In genomic region chr5:53426878-53427277, GRCh38 we compare ENCODE assay signal across 17 cellular contexts. TPM values are rescaled to one million over a fixed set of nuclear protein-coding genes. Genes with fewer than 3 reads are reported as not detected.
DNase-seq lines count a peak whose midpoint lies in the region; ATAC-seq and TF ChIP-seq lines count a peak whose summit lies in the region.
"Had no signal": no experiment of that assay in that cellular context is flagged by ENCODE, and none has a peak within 500 bp of the region (broad histone marks: within the 10 kb centered on the region; RNA-seq: fewer than 3 reads in every experiment).

No MANE protein-coding gene starts in this region.

- H3K4me3 ChIP-seq in OCI-LY7 (ENCODE audit: low read depth, low read length, poor library complexity, severe bottlenecking), result no peak overlapping the region
- peak overlapping the region; percentile 30 for H3K4me3 ChIP-seq in endodermal cell (ENCODE audit: low read length)
- no peak overlapping the region for H3K4me3 ChIP-seq in osteoblast (ENCODE audit: insufficient read depth, low read length)
- no peak overlapping the region for H3K4me3 ChIP-seq in right cardiac atrium (ENCODE audit: low read length)

- POLR2A ChIA-PET in OCI-LY7 (lab: Charles Lee), result no interaction called here

- H3K9me3 Mint-ChIP-seq in endodermal cell, result no peaks in the 10 kb centered on the region
- H3K9me3 Mint-ChIP-seq: T-helper 2 cell treated with Interferon-gamma antibody and Interleukin-4, amounts not matched to agents 5 μg/mL and 100 μg/mL, for 36 hours had no signal

- H3K4me3 Mint-ChIP-seq in endodermal cell, result no peak overlapping the region
- H3K4me3 Mint-ChIP-seq: T-helper 2 cell treated with Interferon-gamma antibody and Interleukin-4, amounts not matched to agents 5 μg/mL and 100 μg/mL, for 36 hours had no signal

- no TSS peak for BruUV-seq in OCI-LY7 (replicated peaks; lab: Mats Ljungman, UMichigan)

- H3K27me3 Mint-ChIP-seq in endodermal cell (ENCODE audit: insufficient read depth), result no peaks in the 10 kb centered on the region

- H3K4me2 ChIP-seq in OCI-LY7 (ENCODE audit: low read length), result no peak overlapping the region
- H3K4me2 ChIP-seq in osteoblast (ENCODE audit: insufficient read depth, low read length), result no peak overlapping the region

- TF ChIP-seq CTCF in OCI-LY7 (conservative IDR thresholded peaks at IDR 0.05; ENCODE audit: low read length) (no peak), endodermal cell (conservative IDR thresholded peaks at IDR 0.05) (no peak), osteoblast (IDR thresholded peaks at IDR 0.05; ENCODE audit: extremely low read depth, low read depth, low read length) (no peak)

- H3K27ac ChIP-seq in OCI-LY7 (ENCODE audit: low read depth, low read length, poor library complexity, severe bottlenecking) (no peak overlapping the region), endodermal cell (ENCODE audit: low read depth, low read length) (no peak overlapping the region), osteoblast (ENCODE audit: low read depth, low read length) (peak overlapping the region; percentile 89), right cardiac atrium (ENCODE audit: low read length) (no peak overlapping the region)

- CTCF ChIA-PET in OCI-LY7 (lab: Charles Lee; ENCODE audit: unreplicated experiment), result no interaction called here

- 96 to 100% methylated on average over 2 of the region's 2 CpGs for WGBS in endodermal cell (ENCODE audit: insufficient coverage in 1 of 2, insufficient read length in 1 of 2), 2 experiments
- 88% methylated on average over 2 of the region's 2 CpGs for WGBS in right cardiac atrium

- H3K9me3 ChIP-seq in OCI-LY7 (ENCODE audit: low read length), result no peaks in the 10 kb centered on the region
- no peaks in the 10 kb centered on the region for H3K9me3 ChIP-seq in endodermal cell (ENCODE audit: control insufficient read depth, low read length)
- no peaks in the 10 kb centered on the region for H3K9me3 ChIP-seq in osteoblast (ENCODE audit: low read depth, low read length)
- peaks cover 1% of the 10 kb centered on the region for H3K9me3 ChIP-seq in right cardiac atrium (ENCODE audit: control insufficient read depth, low read length)

- H3K4me1 Mint-ChIP-seq in endodermal cell, result peaks cover 60% of the 10 kb centered on the region

- H4K20me1 ChIP-seq in OCI-LY7 (ENCODE audit: insufficient read depth, low read length) (no peaks in the 10 kb centered on the region), osteoblast (ENCODE audit: insufficient read depth, low read length) (no peaks in the 10 kb centered on the region)

- intact Hi-C loops in OCI-LY7 (cut with micrococcal nuclease; ENCODE audit: unreplicated experiment), result loop anchor here (5.0 kb wide), 1 partner anchor 805 kb away; no protein-coding TSS in a partner anchor
- intact Hi-C loops in right cardiac atrium (cut with DNase I), result no loop called here

- peak; percentile 20 for DNase-seq in NCI-H82 (lab: John Stamatoyannopoulos, UW)
- no peak for DNase-seq in NCI-H82 treated with DMSO at 0.1 percent for 48 hours (lab: John Stamatoyannopoulos, UW; ENCODE audit: unreplicated experiment)
- DNase-seq in OCI-LY7 (ENCODE audit: low spot score), result no peak
- no peak for DNase-seq in endodermal cell
- DNase-seq in osteoblast (ENCODE audit: insufficient read length, low spot score, missing footprints), result no peak
- no peak for DNase-seq in right cardiac atrium
- DNase-seq in SKM-1 (lab: John Stamatoyannopoulos, UW; ENCODE audit: unreplicated experiment), result no peak
- DNase-seq in activated naive CD4-positive, alpha-beta T cell (lab: John Stamatoyannopoulos, UW), result no peak
- DNase-seq: C1 segment of cervical spinal cord, Karpas-422, MM.1S, NCI-H1105 treated with DMSO at 0.1 percent for 48 hours, NCI-H1930, Right ventricle myocardium superior, SW 1271 had no signal

- H2AFZ ChIP-seq in OCI-LY7 (ENCODE audit: low read length) (0 out of 2 replicates have a peak overlapping the region, but pooled peaks have one; percentile 5), osteoblast (ENCODE audit: low read length) (no peak overlapping the region)

- H3K27me3 ChIP-seq in endodermal cell (ENCODE audit: control insufficient read depth, insufficient read depth, low read length, poor library complexity, severe bottlenecking), result no peaks in the 10 kb centered on the region
- H3K27me3 ChIP-seq in osteoblast (ENCODE audit: insufficient read depth, low read length), result no peaks in the 10 kb centered on the region
- no peaks in the 10 kb centered on the region for H3K27me3 ChIP-seq in right cardiac atrium (ENCODE audit: control insufficient read depth, insufficient read depth)

- no peaks in the 10 kb centered on the region for H3K9me2 ChIP-seq in OCI-LY7 (ENCODE audit: insufficient read depth, low read length)

- no peak overlapping the region for H3K27ac Mint-ChIP-seq in endodermal cell
- H3K27ac Mint-ChIP-seq: T-helper 2 cell treated with Interferon-gamma antibody and Interleukin-4, amounts not matched to agents 5 μg/mL and 100 μg/mL, for 36 hours had no signal

- no peaks in the 10 kb centered on the region for H3K36me3 Mint-ChIP-seq in endodermal cell (ENCODE audit: low read depth)

- H3K79me2 ChIP-seq in OCI-LY7 (ENCODE audit: insufficient read depth, low read depth, low read length) (no peaks in the 10 kb centered on the region), osteoblast (ENCODE audit: insufficient read depth, low read length) (no peaks in the 10 kb centered on the region)

- no peak overlapping the region for H3K9ac ChIP-seq in endodermal cell (ENCODE audit: extremely low read depth, low read length, poor library complexity, severe bottlenecking)

- ATAC-seq in right cardiac atrium, result no peak
- ATAC-seq: Panc1 had no signal

- no peaks in the 10 kb centered on the region for H3K4me1 ChIP-seq in OCI-LY7 (ENCODE audit: insufficient read depth, low read length, poor library complexity, severe bottlenecking)
- peaks cover 11% of the 10 kb centered on the region for H3K4me1 ChIP-seq in endodermal cell (ENCODE audit: control insufficient read depth, insufficient read depth, low read length)
- H3K4me1 ChIP-seq in osteoblast (ENCODE audit: insufficient read depth, low read length), result peaks cover 66% of the 10 kb centered on the region
- peaks cover 1% of the 10 kb centered on the region for H3K4me1 ChIP-seq in right cardiac atrium (ENCODE audit: control insufficient read depth, insufficient read depth, low read length)

- H3K36me3 ChIP-seq in OCI-LY7 (ENCODE audit: insufficient read depth, low read length), result no peaks in the 10 kb centered on the region
- H3K36me3 ChIP-seq in endodermal cell (ENCODE audit: control insufficient read depth, insufficient read depth, low read length), result no peaks in the 10 kb centered on the region
- H3K36me3 ChIP-seq in osteoblast (ENCODE audit: insufficient read depth, low read length), result no peaks in the 10 kb centered on the region

RNA-seq across cellular contexts. Expression of gene FST, which starts 53.6 kb away (rescaled TPM):
- total RNA-seq in OCI-LY7 (2014; rRNA removed; shearing (Covaris generic)), result not detected in 2 replicates
- 0.57 TPM in 1 of 2 replicates, not detected in the other for total RNA-seq in OCI-LY7 (2022)
- total RNA-seq in endodermal cell, result 10 to 100 TPM; 63.5 to 91.6 TPM
- 362 TPM for polyA plus RNA-seq in endodermal cell (2013, experiment 1 of 2)
- 386 TPM for polyA plus RNA-seq in endodermal cell (2013, experiment 2 of 2)
- total RNA-seq in osteoblast, result 176 and 215 TPM in 2 replicates
- total RNA-seq in right cardiac atrium, result 1 to 10 TPM; 2.3 to 7.1 (median 3.8) TPM
- 3.2 TPM for polyA plus RNA-seq in right cardiac atrium

Comparison
In these comparisons a context has a peak if more than half of its experiments do, and no peak if none do; other contexts are left out.
1. RNA of gene FST, which starts 53.6 kb away (total RNA-seq): 176 to 215 TPM in osteoblast and 63.5 to 91.6 TPM in endodermal cell; 2.3 to 7.1 TPM in right cardiac atrium and 0.57 TPM in OCI-LY7; every median in the first group is over 4 times any median in the second.